In genomic region chr10:48493083-48493871, GRCh38 we compare ENCODE assay signal across 1 cellular context.
TF ChIP-seq lines count a peak whose summit lies in the region.

No MANE protein-coding gene starts in this region.

TF ChIP-seq in GM23338, 12 proteins besides CTCF, POLR2A, EP300 and RAD21 (continued from another document):
- TF ChIP-seq ZNF462 (CRISPR knock-in tag; IDR thresholded peaks at IDR 0.05) (no peak), JUNB (IDR thresholded peaks at IDR 0.05; ENCODE audit: unreplicated experiment) (no peak), EZH2phosphoT487 (IDR thresholded peaks at IDR 0.05; ENCODE audit: unreplicated experiment) (no peak), STAT1 (IDR thresholded peaks at IDR 0.05; ENCODE audit: unreplicated experiment) (no peak), NANOG (IDR thresholded peaks at IDR 0.05; ENCODE audit: borderline replicate concordance) (no peak), ETS1 (IDR thresholded peaks at IDR 0.05) (no peak)
TF ChIP-seq in GM23338: peak in this region for 0.
